In the genomic region with DNA sequence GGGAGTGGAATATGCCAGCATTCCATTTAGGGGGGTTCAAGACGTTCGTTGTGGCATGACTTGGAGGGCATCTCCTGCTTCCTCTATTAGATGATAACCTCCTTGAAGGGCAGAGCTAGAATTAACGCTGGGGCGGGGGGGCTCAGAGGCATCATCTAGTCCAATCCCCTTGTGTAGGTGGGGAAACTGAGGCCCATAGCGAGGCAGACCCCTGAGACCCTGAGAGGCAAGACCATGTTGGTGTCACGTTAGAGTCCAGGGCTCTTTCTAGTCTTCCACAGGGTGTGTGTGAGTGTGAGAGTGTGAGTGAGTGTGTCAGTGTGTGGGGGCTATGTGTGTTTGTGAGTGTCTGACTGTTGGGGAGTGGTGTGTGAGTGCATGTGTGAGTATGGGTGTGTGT, we compare ENCODE assay signal across 22 cellular contexts.
"Had no signal": no experiment of that assay in that cellular context is flagged by ENCODE, and none has a peak within 500 bp of the region (broad histone marks: within the 10 kb centered on the region; RNA-seq: fewer than 3 reads in every experiment).

No MANE protein-coding gene starts in this region.

- H3K27ac ChIP-seq: RWPE1 had no signal

- DNase-seq: KBM-7, MG63, NCI-H1092, NCI-H1105 treated with DMSO at 0.1 percent for 48 hours, NCI-H1417 treated with DMSO at 0.1 percent for 48 hours, NCI-H146, NCI-H1694 treated with DMSO at 0.1 percent for 48 hours, NCI-H1930, NCI-H2081, NCI-H2107, NCI-H2171, NCI-H226, NCI-H446, NCI-H510A, NCI-H524 treated with DMSO at 0.1 percent for 48 hours, NCI-H69, NCI-H774, SHP77, SK-N-SH had no signal

- H3K4me3 Mint-ChIP-seq: IgD-negative memory B cell had no signal

- H3K27me3 ChIP-seq: MG63 had no signal

- H3K36me3 ChIP-seq: MG63 had no signal

- H3K4me2 ChIP-seq: SK-N-SH had no signal

- H3K9me3 Mint-ChIP-seq: IgD-negative memory B cell had no signal

- H3K4me3 ChIP-seq: MG63 had no signal

- H3K9ac ChIP-seq: SK-N-SH had no signal

- H3K9me3 ChIP-seq: MG63, SK-N-SH had no signal

- H3K36me3 Mint-ChIP-seq: IgD-negative memory B cell had no signal

- H3K27ac Mint-ChIP-seq: IgD-negative memory B cell had no signal

- ATAC-seq: HepG2 had no signal
